Comparison of ENCODE assay signal across 2 cellular contexts in genomic region chr6:16712250-16712930, GRCh38.
TF ChIP-seq lines count a peak whose summit lies in the region.

No MANE protein-coding gene starts in this region.

TF ChIP-seq in IMR-90, 13 proteins besides CTCF, POLR2A, EP300 and RAD21 (continued from another document):
- no peak for TF ChIP-seq RCOR1 (IDR thresholded peaks at IDR 0.05; ENCODE audit: insufficient replicate concordance, low read length)
- TF ChIP-seq FOS (IDR thresholded peaks at IDR 0.05; ENCODE audit: low read depth, low read length), result no peak
- TF ChIP-seq CHD1 (IDR thresholded peaks at IDR 0.05; ENCODE audit: low read depth, low read length), result no peak
- TF ChIP-seq SMC3 (IDR thresholded peaks at IDR 0.05; ENCODE audit: low read depth, low read length), result no peak
- no peak for TF ChIP-seq BHLHE40 (IDR thresholded peaks at IDR 0.05; ENCODE audit: low read depth, low read length)
- TF ChIP-seq RFX5 (IDR thresholded peaks at IDR 0.05; ENCODE audit: low read depth, low read length), result no peak
- TF ChIP-seq ELK1 (IDR thresholded peaks at IDR 0.05; ENCODE audit: borderline replicate concordance, low read depth, low read length), result no peak
- no peak for TF ChIP-seq MXI1 (IDR thresholded peaks at IDR 0.05; ENCODE audit: borderline replicate concordance, low read depth, low read length)
- TF ChIP-seq CEBPB (IDR thresholded peaks at IDR 0.05; ENCODE audit: low read depth, low read length), result no peak
- TF ChIP-seq NFE2L2 (IDR thresholded peaks at IDR 0.05; ENCODE audit: low read depth, low read length), result no peak

TF ChIP-seq in HEK293T, 16 proteins besides CTCF, POLR2A, EP300 and RAD21 (continued from another document):
- TF ChIP-seq, protein P1, sequence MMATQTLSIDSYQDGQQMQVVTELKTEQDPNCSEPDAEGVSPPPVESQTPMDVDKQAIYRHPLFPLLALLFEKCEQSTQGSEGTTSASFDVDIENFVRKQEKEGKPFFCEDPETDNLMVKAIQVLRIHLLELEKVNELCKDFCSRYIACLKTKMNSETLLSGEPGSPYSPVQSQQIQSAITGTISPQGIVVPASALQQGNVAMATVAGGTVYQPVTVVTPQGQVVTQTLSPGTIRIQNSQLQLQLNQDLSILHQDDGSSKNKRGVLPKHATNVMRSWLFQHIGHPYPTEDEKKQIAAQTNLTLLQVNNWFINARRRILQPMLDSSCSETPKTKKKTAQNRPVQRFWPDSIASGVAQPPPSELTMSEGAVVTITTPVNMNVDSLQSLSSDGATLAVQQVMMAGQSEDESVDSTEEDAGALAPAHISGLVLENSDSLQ (IDR thresholded peaks at IDR 0.05), result no peak
- TF ChIP-seq BHLHE40 (IDR thresholded peaks at IDR 0.05; ENCODE audit: borderline replicate concordance) (no peak), NFRKB (IDR thresholded peaks at IDR 0.05) (no peak), ARNT (IDR thresholded peaks at IDR 0.05) (no peak), FOXA1 (IDR thresholded peaks at IDR 0.05) (no peak), L3MBTL2 (conservative IDR thresholded peaks at IDR 0.05) (no peak), SUZ12 (IDR thresholded peaks at IDR 0.05) (no peak), SP1 (IDR thresholded peaks at IDR 0.05) (no peak), CTBP1 (IDR thresholded peaks at IDR 0.05; ENCODE audit: borderline replicate concordance) (no peak), HDGF (IDR thresholded peaks at IDR 0.05; ENCODE audit: borderline replicate concordance) (no peak), ZNF384 (IDR thresholded peaks at IDR 0.05) (no peak), TARDBP (IDR thresholded peaks at IDR 0.05) (no peak), FOXM1 (IDR thresholded peaks at IDR 0.05; ENCODE audit: borderline replicate concordance) (no peak), ELF4 (IDR thresholded peaks at IDR 0.05) (no peak)
